ENCODE assay signal across 34 cellular contexts in genomic region chr2:139778732-139779131, GRCh38.
"Had no signal": no experiment of that assay in that cellular context is flagged by ENCODE, and none has a peak within 500 bp of the region (broad histone marks: within the 10 kb centered on the region; RNA-seq: fewer than 3 reads in every experiment).

No MANE protein-coding gene starts in this region.

- H3K36me3 ChIP-seq: MG63 had no signal

- H3K4me3 ChIP-seq: MG63 had no signal

- DNase-seq: Karpas-422, Kasumi-1, MG63, MM.1S, MV-4-11, NCI-H1048, NCI-H1092, NCI-H1092 treated with DMSO at 0.1 percent for 48 hours, NCI-H1105, NCI-H1105 treated with DMSO at 0.1 percent for 48 hours, NCI-H1417, NCI-H1417 treated with DMSO at 0.1 percent for 48 hours, NCI-H1436, NCI-H1436 treated with DMSO at 0.1 percent for 48 hours, NCI-H146, NCI-H1694, NCI-H1694 treated with DMSO at 0.1 percent for 48 hours, NCI-H187, NCI-H187 treated with DMSO at 0.1 percent for 48 hours, NCI-H1930, NCI-H2029, NCI-H2029 treated with DMSO at 0.1 percent for 48 hours, NCI-H2081, NCI-H2081 treated with DMSO at 0.1 percent for 48 hours, NCI-H2107, NCI-H2171, NCI-H2171 treated with DMSO at 0.1 percent for 48 hours, NCI-H2227 treated with DMSO at 0.1 percent for 48 hours, NCI-H226, NCI-H345, NCI-H446, NCI-H446 treated with DMSO at 0.1 percent for 48 hours, NCI-H510A, NCI-H510A treated with DMSO at 0.1 percent for 48 hours had no signal

- H3K27me3 ChIP-seq: MG63 had no signal

- H3K9me3 ChIP-seq: MG63 had no signal
